ENCODE assay signal across 21 cellular contexts in genomic region chr3:65352951-65353350, GRCh38.
DNase-seq lines count a peak whose midpoint lies in the region; TF ChIP-seq lines count a peak whose summit lies in the region.
"Had no signal": no experiment of that assay in that cellular context is flagged by ENCODE, and none has a peak within 500 bp of the region (broad histone marks: within the 10 kb centered on the region; RNA-seq: fewer than 3 reads in every experiment).

No MANE protein-coding gene starts in this region.

- TF ChIP-seq CTCF in colonic mucosa (IDR thresholded peaks at IDR 0.05) (no peak), HFFc6 (IDR thresholded peaks at IDR 0.05) (no peak), suprapubic skin (IDR thresholded peaks at IDR 0.05) (no peak)

- POLR2A ChIA-PET in HEK293T (lab: Yijun Ruan, JAX) = no interaction called here

- H3K9me3 Mint-ChIP-seq in HFFc6 = no peaks in the 10 kb centered on the region

- H2AK5ac ChIP-seq in mesenchymal stem cell (ENCODE audit: low read length, severe bottlenecking) = no peak overlapping the region

- H3K36me3 ChIP-seq in mesenchymal stem cell (ENCODE audit: control insufficient read depth in 1 of 2, insufficient read depth in 2 of 2, low read depth in 1 of 2, low read length in 2 of 2) (peaks cover 0 to 8% of the 10 kb centered on the region in 2 experiments), colonic mucosa (no peaks in the 10 kb centered on the region), suprapubic skin (peaks cover 9% of the 10 kb centered on the region)
- H3K36me3 ChIP-seq: HAP-1, MG63 had no signal

- H2AFZ ChIP-seq in mesenchymal stem cell (ENCODE audit: low read depth, low read length) = no peak overlapping the region

- no peak overlapping the region for H2BK5ac ChIP-seq in mesenchymal stem cell (ENCODE audit: low read depth, low read length, poor library complexity, severe bottlenecking)

- H2BK120ac ChIP-seq in mesenchymal stem cell (ENCODE audit: low read depth, low read length) = no peak overlapping the region

- H4K91ac ChIP-seq in mesenchymal stem cell (ENCODE audit: low read length) = no peak overlapping the region

- H3K27ac Mint-ChIP-seq in HFFc6 = no peak overlapping the region
- H3K27ac Mint-ChIP-seq: CD4-positive, alpha-beta memory T cell had no signal

- H4K8ac ChIP-seq in mesenchymal stem cell (ENCODE audit: low read length) = no peak overlapping the region

- H3K4me1 ChIP-seq in mesenchymal stem cell (ENCODE audit: control insufficient read depth, insufficient read depth, low read depth, low read length) (peaks cover 3% of the 10 kb centered on the region), colonic mucosa (no peaks in the 10 kb centered on the region), suprapubic skin (no peaks in the 10 kb centered on the region)
- H3K4me1 ChIP-seq: HAP-1 had no signal

- H3K36me3 Mint-ChIP-seq in HFFc6 (ENCODE audit: low read depth) = peaks cover 4% of the 10 kb centered on the region
- H3K36me3 Mint-ChIP-seq: CD4-positive, alpha-beta memory T cell had no signal

- no peak overlapping the region for H3K14ac ChIP-seq in mesenchymal stem cell (ENCODE audit: low read length in 2 of 2)

- no peak overlapping the region for H3K4ac ChIP-seq in mesenchymal stem cell (ENCODE audit: low read depth in 1 of 2, low read length in 2 of 2)

- no peak overlapping the region for H2BK15ac ChIP-seq in mesenchymal stem cell (ENCODE audit: low read depth, poor library complexity, severe bottlenecking)

- WGBS in mesenchymal stem cell = 62% methylated on average over 2 of the region's 2 CpGs
- WGBS in suprapubic skin = 54% methylated on average over 2 of the region's 2 CpGs

- H3K4me3 Mint-ChIP-seq in HFFc6 = no peak overlapping the region
- H3K4me3 Mint-ChIP-seq: CD4-positive, alpha-beta memory T cell had no signal

- H3K9me3 ChIP-seq in mesenchymal stem cell (ENCODE audit: control insufficient read depth, low read length) (no peaks in the 10 kb centered on the region), colonic mucosa (no peaks in the 10 kb centered on the region), suprapubic skin (no peaks in the 10 kb centered on the region)
- H3K9me3 ChIP-seq: HAP-1, MG63 had no signal

- no peaks in the 10 kb centered on the region for H3K79me1 ChIP-seq in mesenchymal stem cell (replicated peaks; ENCODE audit: low read length, poor library complexity, severe bottlenecking)

- peaks cover 37% of the 10 kb centered on the region for H3K4me1 Mint-ChIP-seq in HFFc6 (ENCODE audit: low read depth)

- no peak overlapping the region for H3K4me3 ChIP-seq in mesenchymal stem cell (ENCODE audit: insufficient read depth in 1 of 2, low read depth in 1 of 2, low read length in 2 of 2)
- H3K4me3 ChIP-seq in colonic mucosa = no peak overlapping the region
- H3K4me3 ChIP-seq in suprapubic skin = no peak overlapping the region
- H3K4me3 ChIP-seq: BLaER1, HAP-1, MG63 had no signal

- H3K27ac ChIP-seq in mesenchymal stem cell (ENCODE audit: low read length, poor library complexity, severe bottlenecking) (no peak overlapping the region), colonic mucosa (no peak overlapping the region), suprapubic skin (no peak overlapping the region)
- H3K27ac ChIP-seq: BLaER1 had no signal

- H2BK12ac ChIP-seq in mesenchymal stem cell (ENCODE audit: low read length in 2 of 2) = no peak overlapping the region

- TF ChIP-seq EP300 in suprapubic skin (IDR thresholded peaks at IDR 0.05) = no peak

- H3K18ac ChIP-seq in mesenchymal stem cell (ENCODE audit: low read depth in 1 of 2, low read length in 2 of 2) = peak overlapping the region in 1 of 2 experiments; percentile 73

- CTCF ChIA-PET in HEK293T (lab: Yijun Ruan, JAX) = interaction anchor here (1.3 kb wide), 1 partner anchor 10 kb away, joined by 3 read pairs; no protein-coding TSS in a partner anchor

- DNase-seq in SKM-1 treated with dmso at 0.1 percent for 144 hours (lab: John Stamatoyannopoulos, UW; ENCODE audit: unreplicated experiment) (peak; percentile 32), SKM-1 (lab: John Stamatoyannopoulos, UW; ENCODE audit: unreplicated experiment) (no peak), amniotic epithelial cell (ENCODE audit: low read depth) (peak; percentile 14), mesenchymal stem cell (peak; percentile 62), colonic mucosa (no peak), HEK293T (ENCODE audit: extremely low spot score) (no peak), HFFc6 (no peak), suprapubic skin (ENCODE audit: low spot score in 2 of 2) (no peak)
- DNase-seq: 8988T; Calu3; CD4-positive, alpha-beta memory T cell; Kasumi-1; MG63; NCI-H1092 treated with DMSO at 0.1 percent for 48 hours; NCI-H2081; NCI-H2171 treated with DMSO at 0.1 percent for 48 hours; NCI-H446; NCI-H69; Right ventricle myocardium superior had no signal

- no peak overlapping the region for H3K23ac ChIP-seq in mesenchymal stem cell (ENCODE audit: low read length in 2 of 2)

- TF ChIP-seq POLR2A in suprapubic skin (IDR thresholded peaks at IDR 0.05) = no peak

- H3K27me3 Mint-ChIP-seq in HFFc6 (ENCODE audit: insufficient read depth) = peaks cover 2% of the 10 kb centered on the region; the same call in 1 of the 2 replicates

- intact Hi-C loops in colonic mucosa (cut with DNase I) = no loop called here

- no peak overlapping the region for H3K9ac ChIP-seq in mesenchymal stem cell (ENCODE audit: low read length)
- no peak overlapping the region for H3K9ac ChIP-seq in colonic mucosa (ENCODE audit: low read depth in 2 of 2, low read length in 2 of 2)
- H3K9ac ChIP-seq: BLaER1 had no signal

- H3K27me3 ChIP-seq in mesenchymal stem cell (ENCODE audit: control insufficient read depth in 1 of 2, insufficient read depth in 1 of 2, low read length in 2 of 2) (no peaks in the 10 kb centered on the region), colonic mucosa (no peaks in the 10 kb centered on the region), suprapubic skin (peaks cover 4% of the 10 kb centered on the region)
- H3K27me3 ChIP-seq: BLaER1, MG63 had no signal

- H3K4me2 ChIP-seq in mesenchymal stem cell (ENCODE audit: low read length, poor library complexity, severe bottlenecking) = no peak overlapping the region
- H3K4me2 ChIP-seq: BLaER1 had no signal

TF ChIP-seq in HEK293T, 16 proteins besides CTCF, POLR2A, EP300 and RAD21:
- TF ChIP-seq BHLHE40 (IDR thresholded peaks at IDR 0.05; ENCODE audit: borderline replicate concordance) = no peak
- TF ChIP-seq FOXK2 (IDR thresholded peaks at IDR 0.05) = no peak
- TF ChIP-seq SUZ12 (IDR thresholded peaks at IDR 0.05) = no peak
- TF ChIP-seq CTBP1 (IDR thresholded peaks at IDR 0.05; ENCODE audit: borderline replicate concordance) = no peak
- TF ChIP-seq FOXA1 (IDR thresholded peaks at IDR 0.05) = no peak
- TF ChIP-seq HDGF (IDR thresholded peaks at IDR 0.05; ENCODE audit: borderline replicate concordance) = no peak
- TF ChIP-seq ELF4 (IDR thresholded peaks at IDR 0.05) = no peak
- TF ChIP-seq SP1 (IDR thresholded peaks at IDR 0.05) = no peak
- TF ChIP-seq L3MBTL2 (conservative IDR thresholded peaks at IDR 0.05) = no peak
- no peak for TF ChIP-seq PKNOX1 (IDR thresholded peaks at IDR 0.05)
- no peak for TF ChIP-seq TARDBP (IDR thresholded peaks at IDR 0.05)
- TF ChIP-seq LEF1 (IDR thresholded peaks at IDR 0.05; ENCODE audit: borderline replicate concordance) = no peak
TF ChIP-seq in HEK293T: peak in this region for 0.

Comparison
In these comparisons a context has a peak if more than half of its experiments do, and no peak if none do; other contexts are left out.
1. DNase-seq: peak in SKM-1 treated with dmso at 0.1 percent for 144 hours (single experiment), amniotic epithelial cell (single experiment) and mesenchymal stem cell (single experiment); none in SKM-1 (single experiment), colonic mucosa (single experiment), HEK293T (single experiment), HFFc6 (single experiment) and suprapubic skin (0 of 2).